17 cellular contexts compared by ENCODE assay signal in the genomic region with DNA sequence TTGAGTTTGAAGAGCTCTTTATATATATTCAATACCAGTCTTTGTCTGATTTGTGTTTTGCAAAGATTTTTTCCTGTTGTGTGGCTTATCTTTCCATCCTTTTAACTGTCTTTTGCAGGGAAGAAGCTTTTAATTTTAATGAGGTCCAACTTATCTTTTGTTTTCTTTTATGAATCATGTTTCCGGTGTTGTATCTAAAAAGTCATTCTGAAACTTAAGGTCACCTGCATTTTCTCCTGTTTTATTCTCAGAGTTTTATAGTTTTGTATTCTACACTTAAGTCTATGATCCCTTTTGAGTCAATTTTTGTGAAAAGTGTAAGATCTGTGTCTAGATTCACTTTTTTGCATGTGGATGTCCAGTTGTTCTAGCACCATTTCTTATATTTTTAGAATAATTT.
"Had no signal": no experiment of that assay in that cellular context is flagged by ENCODE, and none has a peak within 500 bp of the region (broad histone marks: within the 10 kb centered on the region; RNA-seq: fewer than 3 reads in every experiment).

No MANE protein-coding gene starts in this region.

- H3K4me2 ChIP-seq: hepatocyte had no signal

- H3K27ac Mint-ChIP-seq: activated naive CD8-positive, alpha-beta T cell treated with anti-CD3 and anti-CD28 coated beads for 36 hours; stimulated activated effector memory CD8-positive, alpha-beta T cell treated with anti-CD3 and anti-CD28 coated beads, Interleukin-12 subunit alpha, Interleukin-12 subunit beta, amount 100 ng/mL, for 72 hours had no signal

- H3K4me3 Mint-ChIP-seq: activated naive CD8-positive, alpha-beta T cell treated with anti-CD3 and anti-CD28 coated beads for 36 hours; naive B cell; stimulated activated effector memory CD8-positive, alpha-beta T cell treated with anti-CD3 and anti-CD28 coated beads, Interleukin-12 subunit alpha, Interleukin-12 subunit beta, amount 100 ng/mL, for 72 hours had no signal

- H3K79me2 ChIP-seq: hepatocyte had no signal

- H3K27me3 Mint-ChIP-seq: activated naive CD8-positive, alpha-beta T cell treated with anti-CD3 and anti-CD28 coated beads for 36 hours; naive B cell had no signal

- H3K4me1 ChIP-seq: breast epithelium, lower lobe of right lung, tibial artery, vagina had no signal

- ATAC-seq: lower lobe of right lung; right cardiac atrium; stimulated activated effector memory CD8-positive, alpha-beta T cell treated with anti-CD3 and anti-CD28 coated beads, Interleukin-12 subunit alpha, Interleukin-12 subunit beta, amount 100 ng/mL, for 72 hours had no signal

- H3K36me3 Mint-ChIP-seq: naive B cell; stimulated activated effector memory CD8-positive, alpha-beta T cell treated with anti-CD3 and anti-CD28 coated beads, Interleukin-12 subunit alpha, Interleukin-12 subunit beta, amount 100 ng/mL, for 72 hours had no signal

- H3K27me3 ChIP-seq: breast epithelium, hepatocyte, neutrophil, tibial artery, vagina had no signal

- H3K27ac ChIP-seq: breast epithelium, hepatocyte, lower lobe of right lung, neutrophil, tibial artery, vagina, WERI-Rb-1 had no signal

- H3K9me3 ChIP-seq: breast epithelium, lower lobe of right lung, neutrophil, tibial artery, vagina had no signal

- H3K36me3 ChIP-seq: breast epithelium, lower lobe of right lung, neutrophil, tibial artery, vagina, WERI-Rb-1 had no signal

- H3K9me3 Mint-ChIP-seq: naive B cell; stimulated activated effector memory CD8-positive, alpha-beta T cell treated with anti-CD3 and anti-CD28 coated beads, Interleukin-12 subunit alpha, Interleukin-12 subunit beta, amount 100 ng/mL, for 72 hours had no signal

- H3K4me1 Mint-ChIP-seq: naive B cell had no signal

- H3K4me3 ChIP-seq: breast epithelium, hepatocyte, lower lobe of right lung, tibial artery, vagina had no signal

- H2AFZ ChIP-seq: hepatocyte had no signal

- DNase-seq: activated CD4-positive, alpha-beta T cell treated with anti-CD3 and anti-CD28 coated beads for 4 hours; activated CD8-positive, alpha-beta memory T cell treated with anti-CD3 and anti-CD28 coated beads for 24 hours; activated gamma-delta T cell; activated naive CD8-positive, alpha-beta T cell treated with anti-CD3 and anti-CD28 coated beads for 36 hours; dermis blood vessel endothelial cell; erythroblast; lower lobe of right lung; naive B cell; right cardiac atrium; small intestine; tibial artery; WERI-Rb-1 had no signal
